In the genomic region with DNA sequence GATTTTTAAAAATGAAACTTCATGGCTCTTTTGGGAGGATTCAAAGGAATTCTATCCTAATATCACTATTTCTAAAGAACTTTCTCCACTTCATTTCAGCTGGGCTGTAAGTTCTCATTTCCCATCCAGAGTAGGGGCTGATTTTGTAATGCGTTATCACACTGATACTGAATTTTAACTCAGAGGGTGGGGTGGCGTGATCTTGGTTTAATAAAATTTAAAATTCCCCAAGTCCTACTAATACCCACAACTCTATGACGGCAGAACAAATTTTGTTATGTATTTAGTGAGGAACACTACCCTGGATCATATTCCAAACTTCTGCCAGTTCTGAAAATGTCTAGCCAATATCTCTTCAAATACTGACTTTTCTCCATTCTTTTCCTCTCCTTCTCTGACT, we compare ENCODE assay signal across 33 cellular contexts.
DNase-seq lines count a peak whose midpoint lies in the region; ATAC-seq, FAIRE-seq and TF ChIP-seq lines count a peak whose summit lies in the region.
"Had no signal": no experiment of that assay in that cellular context is flagged by ENCODE, and none has a peak within 500 bp of the region (broad histone marks: within the 10 kb centered on the region; RNA-seq: fewer than 3 reads in every experiment).

No MANE protein-coding gene starts in this region.

- DNase-seq in A549 (ENCODE audit: low read depth in 1 of 2, low spot score in 1 of 2), result no peak
- no peak for DNase-seq in esophagus muscularis mucosa (ENCODE audit: extremely low spot score)
- no peak for DNase-seq in right cardiac atrium
- no peak for DNase-seq in sigmoid colon
- DNase-seq in activated gamma-delta T cell treated with Interleukin-2 at 50 U/mL for 16 hours, result no peak
- no peak for DNase-seq in activated CD4-positive, alpha-beta T cell treated with anti-CD3 and anti-CD28 coated beads for 36 hours
- no peak for DNase-seq in GM13977 (ENCODE audit: low spot score)
- no peak for DNase-seq in NCI-H146 treated with DMSO at 0.1 percent for 48 hours (lab: John Stamatoyannopoulos, UW; ENCODE audit: unreplicated experiment)
- DNase-seq: activated CD4-positive, alpha-beta T cell treated with anti-CD3 and anti-CD28 coated beads, Interleukin-2, amount 10 ng/mL, durations not matched to agents 24 days and 14 days; activated gamma-delta T cell; activated naive CD8-positive, alpha-beta T cell treated with anti-CD3 and anti-CD28 coated beads, Interleukin-2, amount 10 ng/mL, durations not matched to agents 7 days and 5 days; activated T-cell treated with anti-CD3 and anti-CD28 coated beads, Interleukin-2, amount 50 U/mL, for 1 hour; CD4-positive, alpha-beta memory T cell; central memory CD4-positive, alpha-beta T cell; cortex of kidney; effector memory CD4-positive, alpha-beta T cell; foreskin keratinocyte; HCEC 1CT; kidney glomerular epithelial cell; mucosa of descending colon; MV-4-11; NCI-H1436; NCI-H2107; NCI-H748 treated with DMSO at 0.1 percent for 48 hours; nephron progenitor cell; Peyer's patch; SIG-M5; stimulated activated CD4-positive, alpha-beta T cell treated with anti-CD3 and anti-CD28 coated beads, Interleukin-12 subunit alpha, Interleukin-12 subunit beta, amount 100 ng/mL, for 4 hours; stimulated activated CD4-positive, alpha-beta T cell treated with anti-CD3 and anti-CD28 coated beads, Interleukin-2, amount 100 ng/mL, for 48 hours had no signal

- FAIRE-seq in A549 (lab: Jason Lieb, UNC), result peak; percentile 65
- FAIRE-seq: A204.1 had no signal

- TF ChIP-seq POLR2A in A549 (IDR thresholded peaks at IDR 0.05; ENCODE audit: low read length) (no peak), esophagus muscularis mucosa (IDR thresholded peaks at IDR 0.05; ENCODE audit: low read depth) (no peak), sigmoid colon (IDR thresholded peaks at IDR 0.05) (no peak)

- H3K36me3 ChIP-seq in esophagus muscularis mucosa, result no peaks in the 10 kb centered on the region
- H3K36me3 ChIP-seq in sigmoid colon, result no peaks in the 10 kb centered on the region
- H3K36me3 ChIP-seq: Peyer's patch had no signal

- H3K9me3 ChIP-seq in A549 (0 out of 3 replicates have a peak, but pooled peaks cover 4% of the 10 kb centered on the region), esophagus muscularis mucosa (no peaks in the 10 kb centered on the region), right cardiac atrium (ENCODE audit: control insufficient read depth, low read length) (no peaks in the 10 kb centered on the region), sigmoid colon (no peaks in the 10 kb centered on the region)
- H3K9me3 ChIP-seq: mucosa of descending colon, Peyer's patch had no signal

- intact Hi-C loops in esophagus muscularis mucosa (cut with DNase I) (no loop called here), right cardiac atrium (cut with DNase I) (no loop called here), sigmoid colon (cut with DNase I) (loop anchor here (2.0 kb wide), 1 partner anchor 26 kb away; no protein-coding TSS in a partner anchor)
- intact Hi-C loops in activated CD4-positive, alpha-beta T cell treated with anti-CD3 and anti-CD28 coated beads for 36 hours (cut with DNase I, micrococcal nuclease), result no loop called here

- no peak overlapping the region for H3K4me3 Mint-ChIP-seq in activated CD4-positive, alpha-beta T cell treated with anti-CD3 and anti-CD28 coated beads for 36 hours
- H3K4me3 Mint-ChIP-seq: activated CD4-positive, alpha-beta T cell treated with anti-CD3 and anti-CD28 coated beads, Interleukin-2, amount 10 ng/mL, durations not matched to agents 24 days and 14 days; activated naive CD8-positive, alpha-beta T cell treated with anti-CD3 and anti-CD28 coated beads, Interleukin-2, amount 10 ng/mL, durations not matched to agents 7 days and 5 days; CD4-positive, alpha-beta memory T cell; nephron progenitor cell; T-helper 2 cell treated with Interferon-gamma antibody and Interleukin-4, amounts not matched to agents 5 μg/mL and 100 μg/mL, for 36 hours had no signal

- H3K4me2 ChIP-seq in A549, result no peak overlapping the region

- TF ChIP-seq CTCF in A549 (IDR thresholded peaks at IDR 0.05) (no peak), esophagus muscularis mucosa (IDR thresholded peaks at IDR 0.05) (no peak), sigmoid colon (IDR thresholded peaks at IDR 0.05) (no peak), GM13977 (IDR thresholded peaks at IDR 0.05; ENCODE audit: extremely low read depth, insufficient read depth, missing control alignments) (no peak)

- TF ChIP-seq RAD21 in A549 (conservative IDR thresholded peaks at IDR 0.05 in 1 of 2, IDR thresholded peaks at IDR 0.05 in 1 of 2), result no peak

- WGBS in A549 (ENCODE audit: missing lambda C conversion rate), result 82% methylated on average over 3 of the region's 3 CpGs
- WGBS in esophagus muscularis mucosa, result 83% methylated on average over 3 of the region's 3 CpGs
- WGBS in right cardiac atrium, result 64% methylated on average over 3 of the region's 3 CpGs
- 91 to 92% methylated on average over 3 of the region's 3 CpGs for WGBS in sigmoid colon, 2 donors

- no peak overlapping the region for H3K27ac Mint-ChIP-seq in activated CD4-positive, alpha-beta T cell treated with anti-CD3 and anti-CD28 coated beads for 36 hours
- H3K27ac Mint-ChIP-seq: activated CD4-positive, alpha-beta T cell treated with anti-CD3 and anti-CD28 coated beads, Interleukin-2, amount 10 ng/mL, durations not matched to agents 24 days and 14 days; activated naive CD8-positive, alpha-beta T cell treated with anti-CD3 and anti-CD28 coated beads, Interleukin-2, amount 10 ng/mL, durations not matched to agents 7 days and 5 days; CD4-positive, alpha-beta memory T cell; nephron progenitor cell; T-helper 2 cell treated with Interferon-gamma antibody and Interleukin-4, amounts not matched to agents 5 μg/mL and 100 μg/mL, for 36 hours had no signal

- H3K4me1 ChIP-seq in A549 (no peaks in the 10 kb centered on the region), esophagus muscularis mucosa (peaks cover 0 to 15% (median 14%) of the 10 kb centered on the region in 4 donors), right cardiac atrium (ENCODE audit: control insufficient read depth, insufficient read depth, low read length) (no peaks in the 10 kb centered on the region), sigmoid colon (peaks cover 0 to 24% (median 16%) of the 10 kb centered on the region in 4 donors)
- H3K4me1 ChIP-seq: parathyroid adenoma, Peyer's patch had no signal

- H3K27ac ChIP-seq in A549 (no peak overlapping the region), esophagus muscularis mucosa (replicated peaks in 1 of 4) (peak overlapping the region; percentile 32 to 63 (median 54)), right cardiac atrium (ENCODE audit: low read length) (no peak overlapping the region), sigmoid colon (peak overlapping the region; percentile 50 to 76 (median 70))
- H3K27ac ChIP-seq: foreskin keratinocyte, parathyroid adenoma had no signal

- CTCF ChIA-PET in A549 (lab: Yijun Ruan, JAX), result interaction anchor here (1.8 to 3.0 kb wide), 2 partner anchors 17 to 23 kb away, joined by 4 to 8 read pairs; no protein-coding TSS in a partner anchor
- CTCF ChIA-PET in activated CD4-positive, alpha-beta T cell treated with anti-CD3 and anti-CD28 coated beads for 36 hours (lab: Charles Lee), result no interaction called here

- no peaks in the 10 kb centered on the region for H3K36me3 Mint-ChIP-seq in activated CD4-positive, alpha-beta T cell treated with anti-CD3 and anti-CD28 coated beads for 36 hours (ENCODE audit: low read depth)
- H3K36me3 Mint-ChIP-seq: activated naive CD8-positive, alpha-beta T cell treated with anti-CD3 and anti-CD28 coated beads, Interleukin-2, amount 10 ng/mL, durations not matched to agents 7 days and 5 days; CD4-positive, alpha-beta memory T cell had no signal

- no peaks in the 10 kb centered on the region for H3K4me1 Mint-ChIP-seq in activated CD4-positive, alpha-beta T cell treated with anti-CD3 and anti-CD28 coated beads for 36 hours
- H3K4me1 Mint-ChIP-seq: activated CD4-positive, alpha-beta T cell treated with anti-CD3 and anti-CD28 coated beads, Interleukin-2, amount 10 ng/mL, durations not matched to agents 24 days and 14 days; activated naive CD8-positive, alpha-beta T cell treated with anti-CD3 and anti-CD28 coated beads, Interleukin-2, amount 10 ng/mL, durations not matched to agents 7 days and 5 days; CD4-positive, alpha-beta memory T cell; nephron progenitor cell had no signal

- H3K27me3 ChIP-seq in esophagus muscularis mucosa (no peaks in the 10 kb centered on the region), right cardiac atrium (ENCODE audit: control insufficient read depth, insufficient read depth) (no peaks in the 10 kb centered on the region), sigmoid colon (no peaks in the 10 kb centered on the region)
- H3K27me3 ChIP-seq: foreskin keratinocyte, Peyer's patch had no signal

- H3K4me3 ChIP-seq in A549 (no peak overlapping the region), esophagus muscularis mucosa (no peak overlapping the region), right cardiac atrium (ENCODE audit: low read length) (no peak overlapping the region), sigmoid colon (no peak overlapping the region)
- H3K4me3 ChIP-seq: lung, mucosa of descending colon, Peyer's patch had no signal

- no peaks in the 10 kb centered on the region for H3K9me3 Mint-ChIP-seq in activated CD4-positive, alpha-beta T cell treated with anti-CD3 and anti-CD28 coated beads for 36 hours (ENCODE audit: low read depth)
- H3K9me3 Mint-ChIP-seq: activated CD4-positive, alpha-beta T cell treated with anti-CD3 and anti-CD28 coated beads, Interleukin-2, amount 10 ng/mL, durations not matched to agents 24 days and 14 days; activated naive CD8-positive, alpha-beta T cell treated with anti-CD3 and anti-CD28 coated beads, Interleukin-2, amount 10 ng/mL, durations not matched to agents 7 days and 5 days; T-helper 2 cell treated with Interferon-gamma antibody and Interleukin-4, amounts not matched to agents 5 μg/mL and 100 μg/mL, for 36 hours had no signal

- H3K27me3 Mint-ChIP-seq in activated CD4-positive, alpha-beta T cell treated with anti-CD3 and anti-CD28 coated beads for 36 hours, result peaks cover 15% of the 10 kb centered on the region

- no peak for ATAC-seq in A549
- ATAC-seq in right cardiac atrium, result peak; percentile 65 to 69
- no peak for ATAC-seq in activated CD4-positive, alpha-beta T cell treated with anti-CD3 and anti-CD28 coated beads for 36 hours
- ATAC-seq: foreskin keratinocyte, mucosa of descending colon had no signal

- TF ChIP-seq EP300 in A549 (IDR thresholded peaks at IDR 0.05) (no peak), esophagus muscularis mucosa (IDR thresholded peaks at IDR 0.05) (no peak), sigmoid colon (IDR thresholded peaks at IDR 0.05) (no peak)

- in situ Hi-C loops in GM13977 (cut with MboI; ENCODE audit: low pct_unique_long_range_greater_than_20kb, low sequenced_read_pairs, unreplicated experiment), result no loop called here

- POLR2A ChIA-PET in A549 (lab: Yijun Ruan, JAX), result no interaction called here
- POLR2A ChIA-PET in activated CD4-positive, alpha-beta T cell treated with anti-CD3 and anti-CD28 coated beads for 36 hours (lab: Charles Lee), result no interaction called here

TF ChIP-seq in A549, 52 proteins besides CTCF, POLR2A, EP300 and RAD21 (continues in another document):
- TF ChIP-seq JUNB (IDR thresholded peaks at IDR 0.05), result no peak
- no peak for TF ChIP-seq ZC3H11A (IDR thresholded peaks at IDR 0.05)
- TF ChIP-seq CHD2 (IDR thresholded peaks at IDR 0.05; ENCODE audit: low read length, partially characterized antibody), result no peak
- no peak for TF ChIP-seq ZFP36 (IDR thresholded peaks at IDR 0.05; ENCODE audit: borderline replicate concordance, partially characterized antibody)
- no peak for TF ChIP-seq CEBPB (IDR thresholded peaks at IDR 0.05)

Comparison
In these comparisons a context has a peak if more than half of its experiments do, and no peak if none do; other contexts are left out.
1. ATAC-seq: peak in right cardiac atrium (2 of 2); none in A549 (0 of 2) and activated CD4-positive, alpha-beta T cell treated with anti-CD3 and anti-CD28 coated beads for 36 hours (single experiment).
2. H3K27ac ChIP-seq: peak in esophagus muscularis mucosa (4 of 4) and sigmoid colon (4 of 4); none in A549 (0 of 2) and right cardiac atrium (single experiment).